In genomic region chr14:76936483-76936882, GRCh38 we compare ENCODE assay signal across 13 cellular contexts.
DNase-seq lines count a peak whose midpoint lies in the region; ATAC-seq and TF ChIP-seq lines count a peak whose summit lies in the region.
"Had no signal": no experiment of that assay in that cellular context is flagged by ENCODE, and none has a peak within 500 bp of the region (broad histone marks: within the 10 kb centered on the region; RNA-seq: fewer than 3 reads in every experiment).

No MANE protein-coding gene starts in this region.

- H3K4me3 ChIP-seq in esophagus squamous epithelium (no peak overlapping the region), stomach (no peak overlapping the region)
- H3K4me3 ChIP-seq: Peyer's patch, spleen had no signal

- TF ChIP-seq POLR2A in esophagus squamous epithelium (IDR thresholded peaks at IDR 0.05) (no peak), stomach (IDR thresholded peaks at IDR 0.05) (no peak)

- ATAC-seq in HG02588 (IDR thresholded peaks at IDR 0.05; ENCODE audit: unreplicated experiment): no peak
- ATAC-seq in GM21717 (IDR thresholded peaks at IDR 0.05; ENCODE audit: unreplicated experiment): no peak

- H3K36me3 Mint-ChIP-seq in activated CD4-positive, alpha-beta T cell treated with anti-CD3 and anti-CD28 coated beads, Interleukin-2, amount 10 ng/mL, durations not matched to agents 7 days and 5 days (ENCODE audit: low read depth): no peaks in the 10 kb centered on the region
- no peaks in the 10 kb centered on the region for H3K36me3 Mint-ChIP-seq in immature natural killer cell

- H3K9me3 ChIP-seq in esophagus squamous epithelium (no peaks in the 10 kb centered on the region), stomach (no peaks in the 10 kb centered on the region)
- H3K9me3 ChIP-seq: Peyer's patch, spleen had no signal

- POLR2A ChIA-PET in activated CD4-positive, alpha-beta T cell treated with anti-CD3 and anti-CD28 coated beads, Interleukin-2, amount 10 ng/mL, durations not matched to agents 7 days and 5 days (lab: Charles Lee): interaction anchor here (0.5 kb wide), 1 partner anchor 88 kb away, joined by 4 read pairs; no protein-coding TSS in a partner anchor

- H3K36me3 ChIP-seq in esophagus squamous epithelium: no peaks in the 10 kb centered on the region
- H3K36me3 ChIP-seq in stomach: no peaks in the 10 kb centered on the region
- H3K36me3 ChIP-seq: Peyer's patch, spleen had no signal

- WGBS in esophagus squamous epithelium, 2 donors: 34 to 69% methylated on average over 7 of the region's 7 CpGs
- 52 to 78% (median 75%) methylated on average over 7 of the region's 7 CpGs for WGBS in stomach, 5 donors

- H3K27ac Mint-ChIP-seq in activated CD4-positive, alpha-beta T cell treated with anti-CD3 and anti-CD28 coated beads, Interleukin-2, amount 10 ng/mL, durations not matched to agents 7 days and 5 days: peak overlapping the region; percentile 50
- H3K27ac Mint-ChIP-seq in immature natural killer cell: no peak overlapping the region
- H3K27ac Mint-ChIP-seq: activated T-helper 1 cell treated with anti-CD3 and anti-CD28 coated beads, Interleukin-12 subunit alpha, Interleukin-12 subunit beta, Interleukin-2, Interleukin-4 antibody, amounts not matched to agents 30 ng/mL and 10 ng/mL and 1 ng/mL, durations not matched to agents 14 hours and 24 hours and 36 hours had no signal

- DNase-seq in activated CD4-positive, alpha-beta T cell treated with anti-CD3 and anti-CD28 coated beads, Interleukin-2, amount 10 ng/mL, durations not matched to agents 7 days and 5 days: no peak
- no peak for DNase-seq in activated CD4-positive, alpha-beta T cell treated with anti-CD3 and anti-CD28 coated beads for 4 hours
- no peak for DNase-seq in esophagus squamous epithelium (lab: John Stamatoyannopoulos, UW)
- DNase-seq in kidney glomerular epithelial cell (lab: John Stamatoyannopoulos, UW): peak; percentile 17
- DNase-seq in stomach: no peak
- DNase-seq in immature natural killer cell: no peak
- DNase-seq: activated CD4-positive, alpha-beta T cell treated with anti-CD3 and anti-CD28 coated beads, Interleukin-2, amount 50 U/mL, for 1 hour; Peyer's patch; spleen had no signal

- no peak overlapping the region for H3K4me3 Mint-ChIP-seq in activated CD4-positive, alpha-beta T cell treated with anti-CD3 and anti-CD28 coated beads, Interleukin-2, amount 10 ng/mL, durations not matched to agents 7 days and 5 days
- no peak overlapping the region for H3K4me3 Mint-ChIP-seq in immature natural killer cell
- H3K4me3 Mint-ChIP-seq: activated T-helper 1 cell treated with anti-CD3 and anti-CD28 coated beads, Interleukin-12 subunit alpha, Interleukin-12 subunit beta, Interleukin-2, Interleukin-4 antibody, amounts not matched to agents 30 ng/mL and 10 ng/mL and 1 ng/mL, durations not matched to agents 14 hours and 24 hours and 36 hours had no signal

- H3K27ac ChIP-seq in esophagus squamous epithelium (peak overlapping the region in 3 of 4 donors; percentile 15 to 70 (median 69)), stomach (peak overlapping the region in 3 of 5 donors; percentile 51 to 56 (median 55))
- H3K27ac ChIP-seq: 22Rv1, spleen had no signal

- CTCF ChIA-PET in activated CD4-positive, alpha-beta T cell treated with anti-CD3 and anti-CD28 coated beads, Interleukin-2, amount 10 ng/mL, durations not matched to agents 7 days and 5 days (lab: Charles Lee): interaction anchor here (0.9 to 2.9 kb wide), 6 partner anchors 11 to 61 kb away, joined by 3 to 9 read pairs (median 3); no protein-coding TSS in a partner anchor

- intact Hi-C loops in esophagus squamous epithelium (cut with DNase I) (no loop called here), stomach (cut with DNase I; ENCODE audit: low total_unique reads) (no loop called here)

- no peaks in the 10 kb centered on the region for H3K9me3 Mint-ChIP-seq in activated CD4-positive, alpha-beta T cell treated with anti-CD3 and anti-CD28 coated beads, Interleukin-2, amount 10 ng/mL, durations not matched to agents 7 days and 5 days
- H3K9me3 Mint-ChIP-seq in immature natural killer cell: peaks cover 0 to 1% (median 0%) of the 10 kb centered on the region in 6 donors
- H3K9me3 Mint-ChIP-seq: activated T-helper 1 cell treated with anti-CD3 and anti-CD28 coated beads, Interleukin-12 subunit alpha, Interleukin-12 subunit beta, Interleukin-2, Interleukin-4 antibody, amounts not matched to agents 30 ng/mL and 10 ng/mL and 1 ng/mL, durations not matched to agents 14 hours and 24 hours and 36 hours had no signal

- no peaks in the 10 kb centered on the region for H3K27me3 ChIP-seq in esophagus squamous epithelium
- no peaks in the 10 kb centered on the region for H3K27me3 ChIP-seq in stomach
- H3K27me3 ChIP-seq: Peyer's patch, spleen had no signal

- no peaks in the 10 kb centered on the region for H3K27me3 Mint-ChIP-seq in activated CD4-positive, alpha-beta T cell treated with anti-CD3 and anti-CD28 coated beads, Interleukin-2, amount 10 ng/mL, durations not matched to agents 7 days and 5 days
- H3K27me3 Mint-ChIP-seq in immature natural killer cell (ENCODE audit: low read depth in 3 of 3): peaks cover 0 to 5% (median 2%) of the 10 kb centered on the region in 3 donors

- H3K4me1 ChIP-seq in esophagus squamous epithelium (peaks cover 4 to 41% (median 22%) of the 10 kb centered on the region in 3 donors), stomach (peaks cover 8 to 31% (median 19%) of the 10 kb centered on the region in 4 donors)

- TF ChIP-seq CTCF in esophagus squamous epithelium (IDR thresholded peaks at IDR 0.05) (no peak), stomach (IDR thresholded peaks at IDR 0.05) (no peak)

- H3K4me1 Mint-ChIP-seq in activated CD4-positive, alpha-beta T cell treated with anti-CD3 and anti-CD28 coated beads, Interleukin-2, amount 10 ng/mL, durations not matched to agents 7 days and 5 days: peaks cover 25% of the 10 kb centered on the region
- peaks cover 5% of the 10 kb centered on the region in 2 donors for H3K4me1 Mint-ChIP-seq in immature natural killer cell

- TF ChIP-seq EP300 in stomach (IDR thresholded peaks at IDR 0.05): no peak
